In genomic region chr4:155799794-155800123, GRCh38 we compare ENCODE assay signal across 30 cellular contexts. TPM values are rescaled to one million over a fixed set of nuclear protein-coding genes. Genes with fewer than 3 reads are reported as not detected.
"Had no signal": no experiment of that assay in that cellular context is flagged by ENCODE, and none has a peak within 500 bp of the region (broad histone marks: within the 10 kb centered on the region; RNA-seq: fewer than 3 reads in every experiment).

No MANE protein-coding gene starts in this region.

- H3K9me3 ChIP-seq: body of pancreas, colonic mucosa, thyroid gland, upper lobe of right lung had no signal

- H3K4me1 Mint-ChIP-seq: naive thymus-derived CD8-positive, alpha-beta T cell; neural progenitor cell; stimulated activated effector memory CD8-positive, alpha-beta T cell treated with anti-CD3 and anti-CD28 coated beads, Interleukin-12 subunit alpha, Interleukin-12 subunit beta, amount 100 ng/mL, for 72 hours had no signal

- H3K4me3 ChIP-seq: body of pancreas, colonic mucosa, dorsolateral prefrontal cortex, neural progenitor cell, thyroid gland, upper lobe of right lung had no signal

- H3K27ac ChIP-seq: body of pancreas, colonic mucosa, dorsolateral prefrontal cortex, neural progenitor cell, thyroid gland, upper lobe of right lung had no signal

- H3K36me3 Mint-ChIP-seq: activated naive CD8-positive, alpha-beta T cell; naive thymus-derived CD8-positive, alpha-beta T cell; stimulated activated effector memory CD8-positive, alpha-beta T cell treated with anti-CD3 and anti-CD28 coated beads, Interleukin-12 subunit alpha, Interleukin-12 subunit beta, amount 100 ng/mL, for 72 hours had no signal

- H3K4me3 Mint-ChIP-seq: activated naive CD8-positive, alpha-beta T cell; naive thymus-derived CD8-positive, alpha-beta T cell; neural progenitor cell; stimulated activated effector memory CD8-positive, alpha-beta T cell treated with anti-CD3 and anti-CD28 coated beads, Interleukin-12 subunit alpha, Interleukin-12 subunit beta, amount 100 ng/mL, for 72 hours; stimulated activated naive CD8-positive, alpha-beta T cell treated with anti-CD3 and anti-CD28 coated beads, Interleukin-15, Interleukin-2, amounts not matched to agents 100 ng/mL and 50 ng/mL, for 24 hours; T-helper 2 cell treated with Interferon-gamma antibody and Interleukin-4, amounts not matched to agents 5 μg/mL and 100 μg/mL, for 36 hours had no signal

- H3K4me1 ChIP-seq: colonic mucosa, neural progenitor cell, thyroid gland, upper lobe of right lung had no signal

- H3K27me3 Mint-ChIP-seq: stimulated activated naive CD8-positive, alpha-beta T cell treated with anti-CD3 and anti-CD28 coated beads, Interleukin-15, Interleukin-2, amounts not matched to agents 100 ng/mL and 50 ng/mL, for 24 hours had no signal

- H3K27me3 ChIP-seq: body of pancreas, colonic mucosa, dorsolateral prefrontal cortex, neural progenitor cell, thyroid gland, upper lobe of right lung had no signal

- ATAC-seq: body of pancreas; left colon; naive thymus-derived CD8-positive, alpha-beta T cell; sciatic nerve; stimulated activated effector memory CD8-positive, alpha-beta T cell treated with anti-CD3 and anti-CD28 coated beads, Interleukin-12 subunit alpha, Interleukin-12 subunit beta, amount 100 ng/mL, for 72 hours; upper lobe of right lung had no signal

- DNase-seq: activated CD4-positive, alpha-beta T cell treated with anti-CD3 and anti-CD28 coated beads for 4 hours; activated CD4-positive, alpha-beta T cell treated with anti-CD3 and anti-CD28 coated beads, Interleukin-2, amount 50 U/mL, for 4 hours; activated effector memory CD4-positive, alpha-beta T cell treated with Interleukin-2 at 50 U/mL for 16 hours; activated naive CD4-positive, alpha-beta T cell treated with Interleukin-2 at 50 U/mL for 16 hours; activated T-cell treated with anti-CD3 and anti-CD28 coated beads for 4 hours; anterior cingulate cortex; body of pancreas; cerebellar nuclear complex; colonic mucosa; dorsolateral prefrontal cortex; effector memory CD4-positive, alpha-beta T cell; erythroblast; foreskin melanocyte; glutamatergic neuron; left colon; mammary epithelial cell; naive thymus-derived CD8-positive, alpha-beta T cell; retina; small intestine; stimulated activated CD4-positive, alpha-beta T cell treated with anti-CD3 and anti-CD28 coated beads, Interleukin-4, amount 100 ng/mL, for 24 hours; substantia nigra; T-helper 1 cell; thyroid gland; upper lobe of right lung had no signal

- H3K9me3 Mint-ChIP-seq: naive thymus-derived CD8-positive, alpha-beta T cell; neural progenitor cell; stimulated activated effector memory CD8-positive, alpha-beta T cell treated with anti-CD3 and anti-CD28 coated beads, Interleukin-12 subunit alpha, Interleukin-12 subunit beta, amount 100 ng/mL, for 72 hours; stimulated activated naive CD8-positive, alpha-beta T cell treated with anti-CD3 and anti-CD28 coated beads, Interleukin-15, Interleukin-2, amounts not matched to agents 100 ng/mL and 50 ng/mL, for 24 hours; T-helper 2 cell treated with Interferon-gamma antibody and Interleukin-4, amounts not matched to agents 5 μg/mL and 100 μg/mL, for 36 hours had no signal

- H3K36me3 ChIP-seq: colonic mucosa, neural progenitor cell, thyroid gland had no signal

- H3K27ac Mint-ChIP-seq: activated naive CD8-positive, alpha-beta T cell; naive thymus-derived CD8-positive, alpha-beta T cell; neural progenitor cell; stimulated activated effector memory CD8-positive, alpha-beta T cell treated with anti-CD3 and anti-CD28 coated beads, Interleukin-12 subunit alpha, Interleukin-12 subunit beta, amount 100 ng/mL, for 72 hours; stimulated activated naive CD8-positive, alpha-beta T cell treated with anti-CD3 and anti-CD28 coated beads, Interleukin-15, Interleukin-2, amounts not matched to agents 100 ng/mL and 50 ng/mL, for 24 hours; T-helper 2 cell treated with Interferon-gamma antibody and Interleukin-4, amounts not matched to agents 5 μg/mL and 100 μg/mL, for 36 hours had no signal

RNA-seq across cellular contexts. Expression of gene GUCY1B1, which starts 40.9 kb away (rescaled TPM):
- total RNA-seq: naive thymus-derived CD8-positive, alpha-beta T cell had no signal
